Comparison of ENCODE assay signal across 8 cellular contexts in genomic region chr6:27825025-27825823, GRCh38.
DNase-seq lines count a peak whose midpoint lies in the region; ATAC-seq, FAIRE-seq and TF ChIP-seq lines count a peak whose summit lies in the region.

No MANE protein-coding gene starts in this region.

- DNase-seq in NCI-H2171 treated with DMSO at 0.1 percent for 48 hours (lab: John Stamatoyannopoulos, UW) (peak; percentile 53), NCI-H2171 (lab: John Stamatoyannopoulos, UW) (no peak), MV-4-11 (lab: John Stamatoyannopoulos, UW) (peak; percentile 59), GM12878 (ENCODE audit: low read depth, low spot score) (no peak), RPMI8226 (no peak), NCI-H128 (lab: John Stamatoyannopoulos, UW; ENCODE audit: unreplicated experiment) (no peak)

- H3K4me3 ChIP-seq in GM12878, result peak overlapping the region; percentile 66
- H3K4me3 ChIP-seq in mononuclear cell (ENCODE audit: low read length), result peak overlapping the region; percentile 56

- no peak for TF ChIP-seq RAD21 in GM12878 (IDR thresholded peaks at IDR 0.05; ENCODE audit: insufficient read depth, low read depth, low read length)

- H3K27ac ChIP-seq in GM12878 (ENCODE audit: control insufficient read depth, insufficient read depth), result peak overlapping the region; percentile 96

- no peaks in the 10 kb centered on the region for H4K20me1 ChIP-seq in GM12878 (ENCODE audit: control insufficient read depth, insufficient read depth)

- in situ Hi-C loops in GM12878 (cut with MboI), result no loop called here

- H3K27me3 ChIP-seq in GM12878 (replicated peaks in 1 of 2; ENCODE audit: control insufficient read depth in 2 of 2, insufficient read depth in 2 of 2, low read length in 1 of 2), result no peaks in the 10 kb centered on the region
- H3K27me3 ChIP-seq in mononuclear cell (ENCODE audit: insufficient read depth, low read length), result no peaks in the 10 kb centered on the region

- FAIRE-seq in GM12878 (lab: Jason Lieb, UNC), result no peak

- SMC1A ChIA-PET in GM12878 (lab: Charles Lee; ENCODE audit: uncharacterized antibody, unreplicated experiment), result interaction anchor here (1.3 to 9.2 kb wide), 5 partner anchors 10 to 70 kb away, joined by 3 to 160 read pairs (median 6); a partner anchor contains a TSS

- WGBS in GM12878 (ENCODE audit: insufficient coverage, insufficient replicate concordance, low lambda C conversion rate, missing lambda C conversion rate), result 14% methylated on average over 7 of the region's 7 CpGs

- TF ChIP-seq EP300 in GM12878 (IDR thresholded peaks at IDR 0.05; ENCODE audit: borderline replicate concordance in 1 of 2, control insufficient read depth in 1 of 2, low read depth in 2 of 2, low read length in 2 of 2), result no peak

- ATAC-seq in GM12878, result peak; percentile 7; the same call in 2 of the 3 replicates
- ATAC-seq in HG03135 (IDR thresholded peaks at IDR 0.05; ENCODE audit: unreplicated experiment), result no peak

- H3K4me1 ChIP-seq in GM12878 (ENCODE audit: control insufficient read depth, insufficient read depth, low read length), result no peaks in the 10 kb centered on the region
- peaks cover 23% of the 10 kb centered on the region for H3K4me1 ChIP-seq in mononuclear cell (ENCODE audit: insufficient read depth, low read length)

- no peak for TF ChIP-seq POLR2A in GM12878 (IDR thresholded peaks at IDR 0.05; ENCODE audit: low read depth, low read length)

- H2AFZ ChIP-seq in GM12878 (ENCODE audit: control insufficient read depth, low read depth, low read length), result no peak overlapping the region

- H3K9me3 ChIP-seq in GM12878 (replicated peaks; ENCODE audit: control insufficient read depth, insufficient read depth, low read length) (no peaks in the 10 kb centered on the region), mononuclear cell (ENCODE audit: low read depth, low read length) (no peaks in the 10 kb centered on the region)

- intact Hi-C loops in GM12878 (cut with micrococcal nuclease; ENCODE audit: unreplicated experiment), result no loop called here

- no peak for TF ChIP-seq CTCF in GM12878 (IDR thresholded peaks at IDR 0.05 in 2 of 3, conservative IDR thresholded peaks at IDR 0.05 in 1 of 3; ENCODE audit: control insufficient read depth in 2 of 3, extremely low read depth in 1 of 3, insufficient read depth in 1 of 3, low read depth in 3 of 3, low read length in 3 of 3)

- peak overlapping the region; percentile 79 for H3K9ac ChIP-seq in GM12878 (ENCODE audit: control insufficient read depth, insufficient read depth, low read length)

- POLR2A ChIA-PET in GM12878 (lab: Charles Lee), result interaction anchor here (0.9 to 7.8 kb wide), 11 partner anchors 9 to 678 kb away, joined by 3 to 125 read pairs (median 6); a partner anchor contains a TSS

- CTCF ChIA-PET in GM12878 (lab: Yijun Ruan, JAX), result interaction anchor here (1.0 to 8.0 kb wide), 3 partner anchors 12 to 530 kb away, joined by 4 to 168 read pairs (median 31); a partner anchor contains a TSS

- no TSS peak for BruUV-seq in GM12878 (replicated peaks; lab: Mats Ljungman, UMichigan)

- peaks cover 5% of the 10 kb centered on the region for H3K79me2 ChIP-seq in GM12878 (ENCODE audit: control insufficient read depth, insufficient read depth, low read length)

- H3K4me2 ChIP-seq in GM12878 (ENCODE audit: control insufficient read depth, insufficient read depth), result peak overlapping the region; percentile 58

- RAD21 ChIA-PET in GM12878 (lab: Charles Lee; ENCODE audit: unreplicated experiment), result interaction anchor here (1.4 to 7.5 kb wide), 5 partner anchors 10 to 71 kb away, joined by 3 to 141 read pairs (median 5); a partner anchor contains a TSS

- H3K36me3 ChIP-seq in GM12878 (ENCODE audit: control insufficient read depth in 2 of 2, insufficient read depth in 2 of 2, low read length in 1 of 2), result no peaks in the 10 kb centered on the region

TF ChIP-seq in GM12878, 131 proteins besides CTCF, POLR2A, EP300 and RAD21:
- TF ChIP-seq ZBTB40 (IDR thresholded peaks at IDR 0.05; ENCODE audit: borderline replicate concordance) (no peak), FOXM1 (IDR thresholded peaks at IDR 0.05; ENCODE audit: low read depth, low read length) (0 out of 2 replicates have a peak, but pooled peaks have one; percentile 30), CREB1 (IDR thresholded peaks at IDR 0.05; ENCODE audit: low read depth) (peak; percentile 24; the same call in 1 of the 2 replicates), CEBPZ (IDR thresholded peaks at IDR 0.05; ENCODE audit: low read depth, low read length) (no peak)

Comparison
In these comparisons a context has a peak if more than half of its experiments do, and no peak if none do; other contexts are left out.
1. DNase-seq: peak in NCI-H2171 treated with DMSO at 0.1 percent for 48 hours (single experiment) and MV-4-11 (single experiment); none in NCI-H2171 (single experiment), GM12878 (single experiment), RPMI8226 (single experiment) and NCI-H128 (single experiment).